Comparison of ENCODE assay signal across 8 cellular contexts in genomic region chr19:51776561-51776960, GRCh38. TPM values are rescaled to one million over a fixed set of nuclear protein-coding genes. Genes with fewer than 3 reads are reported as not detected.
"Had no signal": no experiment of that assay in that cellular context is flagged by ENCODE, and none has a peak within 500 bp of the region (broad histone marks: within the 10 kb centered on the region; RNA-seq: fewer than 3 reads in every experiment).

No MANE protein-coding gene starts in this region.

RNA-seq across cellular contexts. Expression of gene FPR2, which starts 15.6 kb away (rescaled TPM):
- total RNA-seq: OCI-LY7, PC-3, PC-9, SJCRH30, SJSA1, SK-MEL-5, T-cell had no signal
- polyA plus RNA-seq: SK-N-SH had no signal

RNA-seq across cellular contexts. Expression of gene FPR3, which starts 18.4 kb away (rescaled TPM):
- total RNA-seq: OCI-LY7, PC-9, SJCRH30, SJSA1, SK-MEL-5 had no signal

RNA-seq across cellular contexts. Expression of gene FPR1, which starts 24.9 kb away (rescaled TPM):
- total RNA-seq: OCI-LY7, PC-9, SJCRH30, SJSA1, SK-MEL-5 had no signal
- polyA plus RNA-seq: SK-N-SH had no signal

RNA-seq across cellular contexts. Expression of gene HAS1, which starts 52.8 kb away (rescaled TPM):
- total RNA-seq: OCI-LY7, PC-3, PC-9, SJCRH30, SJSA1, SK-MEL-5, T-cell had no signal
- polyA plus RNA-seq: SK-N-SH had no signal
